In genomic region chr4:98663226-98664006, GRCh38 we compare ENCODE assay signal across 1 cellular context.
TF ChIP-seq lines count a peak whose summit lies in the region.

No MANE protein-coding gene starts in this region.

TF ChIP-seq in GM12878, 131 proteins besides CTCF, POLR2A, EP300 and RAD21 (continued from another document and continues in another):
- TF ChIP-seq ZNF592 (IDR thresholded peaks at IDR 0.05) (no peak), BCL11A (IDR thresholded peaks at IDR 0.05; ENCODE audit: low read depth, low read length) (peak; percentile 52), IKZF1 (conservative IDR thresholded peaks at IDR 0.05) (peak; percentile 96), CEBPZ (IDR thresholded peaks at IDR 0.05; ENCODE audit: low read depth, low read length) (no peak), POU2F2 (IDR thresholded peaks at IDR 0.05; ENCODE audit: borderline replicate concordance, low read depth, low read length) (peak; percentile 41; the same call in 1 of the 3 replicates), SMARCA5 (IDR thresholded peaks at IDR 0.05) (no peak), MEF2A (IDR thresholded peaks at IDR 0.05; ENCODE audit: insufficient read depth, low read depth, low read length) (0 out of 2 replicates have a peak, but pooled peaks have one; percentile 66), PKNOX1 (IDR thresholded peaks at IDR 0.05) (peak; percentile 49), PAX5 (IDR thresholded peaks at IDR 0.05; ENCODE audit: borderline replicate concordance, low read depth, low read length) (peak; percentile 62; the same call in 1 of the 2 replicates), KLF5 (IDR thresholded peaks at IDR 0.05; ENCODE audit: partially characterized antibody) (no peak), EED (IDR thresholded peaks at IDR 0.05; ENCODE audit: low read depth) (peak; percentile 79; the same call in 1 of the 2 replicates), TCF3 (IDR thresholded peaks at IDR 0.05; ENCODE audit: borderline replicate concordance, insufficient read depth, low read depth, low read length) (no peak), ESRRA (IDR thresholded peaks at IDR 0.05; ENCODE audit: low read length) (no peak), CREM (IDR thresholded peaks at IDR 0.05; ENCODE audit: low read depth) (peak; percentile 39; the same call in 1 of the 2 replicates), RBBP5 (conservative IDR thresholded peaks at IDR 0.05) (no peak), E2F4 (IDR thresholded peaks at IDR 0.05; ENCODE audit: low read depth, low read length) (no peak), NFXL1 (IDR thresholded peaks at IDR 0.05; ENCODE audit: borderline replicate concordance) (no peak), GABPA (IDR thresholded peaks at IDR 0.05; ENCODE audit: low read depth) (peak; percentile 68), KAT2A (conservative IDR thresholded peaks at IDR 0.05; ENCODE audit: control insufficient read depth, low read depth, low read length) (no peak), ZNF217 (IDR thresholded peaks at IDR 0.05) (peak; percentile 80), ATF7 (IDR thresholded peaks at IDR 0.05; ENCODE audit: low read depth) (peak; percentile 82), CBFB (IDR thresholded peaks at IDR 0.05; ENCODE audit: low read depth) (peak; percentile 64), MTA2 (IDR thresholded peaks at IDR 0.05; ENCODE audit: low read depth) (peak; percentile 91), ZNF687 (IDR thresholded peaks at IDR 0.05) (peak; percentile 75; the same call in 1 of the 2 replicates), GATAD2B (conservative IDR thresholded peaks at IDR 0.05; ENCODE audit: low read depth) (peak; percentile 58; the same call in 1 of the 2 replicates), IKZF2 (IDR thresholded peaks at IDR 0.05) (peak; percentile 97 to 98), SPI1 (IDR thresholded peaks at IDR 0.05; ENCODE audit: borderline replicate concordance, insufficient read depth, low read depth, low read length) (peak; percentile 44), EGR1 (IDR thresholded peaks at IDR 0.05; ENCODE audit: borderline replicate concordance in 1 of 2, low read depth in 2 of 2, low read length in 2 of 2) (peak in 1 of 2 experiments; percentile 29; a peak in 1 of 3 replicates), JUNB (IDR thresholded peaks at IDR 0.05) (peak; percentile 76), SMC3 (IDR thresholded peaks at IDR 0.05; ENCODE audit: borderline replicate concordance, low read length) (0 out of 2 replicates have a peak, but pooled peaks have one; percentile 6), ZNF207 (IDR thresholded peaks at IDR 0.05; ENCODE audit: borderline replicate concordance) (peak; percentile 39; the same call in 1 of the 2 replicates)
- TF ChIP-seq, protein P1, sequence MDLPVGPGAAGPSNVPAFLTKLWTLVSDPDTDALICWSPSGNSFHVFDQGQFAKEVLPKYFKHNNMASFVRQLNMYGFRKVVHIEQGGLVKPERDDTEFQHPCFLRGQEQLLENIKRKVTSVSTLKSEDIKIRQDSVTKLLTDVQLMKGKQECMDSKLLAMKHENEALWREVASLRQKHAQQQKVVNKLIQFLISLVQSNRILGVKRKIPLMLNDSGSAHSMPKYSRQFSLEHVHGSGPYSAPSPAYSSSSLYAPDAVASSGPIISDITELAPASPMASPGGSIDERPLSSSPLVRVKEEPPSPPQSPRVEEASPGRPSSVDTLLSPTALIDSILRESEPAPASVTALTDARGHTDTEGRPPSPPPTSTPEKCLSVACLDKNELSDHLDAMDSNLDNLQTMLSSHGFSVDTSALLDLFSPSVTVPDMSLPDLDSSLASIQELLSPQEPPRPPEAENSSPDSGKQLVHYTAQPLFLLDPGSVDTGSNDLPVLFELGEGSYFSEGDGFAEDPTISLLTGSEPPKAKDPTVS (IDR thresholded peaks at IDR 0.05; ENCODE audit: low read depth, low read length) = no peak
- TF ChIP-seq, protein P2, sequence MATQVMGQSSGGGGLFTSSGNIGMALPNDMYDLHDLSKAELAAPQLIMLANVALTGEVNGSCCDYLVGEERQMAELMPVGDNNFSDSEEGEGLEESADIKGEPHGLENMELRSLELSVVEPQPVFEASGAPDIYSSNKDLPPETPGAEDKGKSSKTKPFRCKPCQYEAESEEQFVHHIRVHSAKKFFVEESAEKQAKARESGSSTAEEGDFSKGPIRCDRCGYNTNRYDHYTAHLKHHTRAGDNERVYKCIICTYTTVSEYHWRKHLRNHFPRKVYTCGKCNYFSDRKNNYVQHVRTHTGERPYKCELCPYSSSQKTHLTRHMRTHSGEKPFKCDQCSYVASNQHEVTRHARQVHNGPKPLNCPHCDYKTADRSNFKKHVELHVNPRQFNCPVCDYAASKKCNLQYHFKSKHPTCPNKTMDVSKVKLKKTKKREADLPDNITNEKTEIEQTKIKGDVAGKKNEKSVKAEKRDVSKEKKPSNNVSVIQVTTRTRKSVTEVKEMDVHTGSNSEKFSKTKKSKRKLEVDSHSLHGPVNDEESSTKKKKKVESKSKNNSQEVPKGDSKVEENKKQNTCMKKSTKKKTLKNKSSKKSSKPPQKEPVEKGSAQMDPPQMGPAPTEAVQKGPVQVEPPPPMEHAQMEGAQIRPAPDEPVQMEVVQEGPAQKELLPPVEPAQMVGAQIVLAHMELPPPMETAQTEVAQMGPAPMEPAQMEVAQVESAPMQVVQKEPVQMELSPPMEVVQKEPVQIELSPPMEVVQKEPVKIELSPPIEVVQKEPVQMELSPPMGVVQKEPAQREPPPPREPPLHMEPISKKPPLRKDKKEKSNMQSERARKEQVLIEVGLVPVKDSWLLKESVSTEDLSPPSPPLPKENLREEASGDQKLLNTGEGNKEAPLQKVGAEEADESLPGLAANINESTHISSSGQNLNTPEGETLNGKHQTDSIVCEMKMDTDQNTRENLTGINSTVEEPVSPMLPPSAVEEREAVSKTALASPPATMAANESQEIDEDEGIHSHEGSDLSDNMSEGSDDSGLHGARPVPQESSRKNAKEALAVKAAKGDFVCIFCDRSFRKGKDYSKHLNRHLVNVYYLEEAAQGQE (IDR thresholded peaks at IDR 0.05; ENCODE audit: low read depth, low read length) = 0 out of 2 replicates have a peak, but pooled peaks have one; percentile 10
- TF ChIP-seq, protein P3, sequence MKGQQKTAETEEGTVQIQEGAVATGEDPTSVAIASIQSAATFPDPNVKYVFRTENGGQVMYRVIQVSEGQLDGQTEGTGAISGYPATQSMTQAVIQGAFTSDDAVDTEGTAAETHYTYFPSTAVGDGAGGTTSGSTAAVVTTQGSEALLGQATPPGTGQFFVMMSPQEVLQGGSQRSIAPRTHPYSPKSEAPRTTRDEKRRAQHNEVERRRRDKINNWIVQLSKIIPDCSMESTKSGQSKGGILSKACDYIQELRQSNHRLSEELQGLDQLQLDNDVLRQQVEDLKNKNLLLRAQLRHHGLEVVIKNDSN (IDR thresholded peaks at IDR 0.05; ENCODE audit: borderline replicate concordance, extremely low read length, insufficient read depth, low read depth, low read length) = no peak
- TF ChIP-seq, protein P4, sequence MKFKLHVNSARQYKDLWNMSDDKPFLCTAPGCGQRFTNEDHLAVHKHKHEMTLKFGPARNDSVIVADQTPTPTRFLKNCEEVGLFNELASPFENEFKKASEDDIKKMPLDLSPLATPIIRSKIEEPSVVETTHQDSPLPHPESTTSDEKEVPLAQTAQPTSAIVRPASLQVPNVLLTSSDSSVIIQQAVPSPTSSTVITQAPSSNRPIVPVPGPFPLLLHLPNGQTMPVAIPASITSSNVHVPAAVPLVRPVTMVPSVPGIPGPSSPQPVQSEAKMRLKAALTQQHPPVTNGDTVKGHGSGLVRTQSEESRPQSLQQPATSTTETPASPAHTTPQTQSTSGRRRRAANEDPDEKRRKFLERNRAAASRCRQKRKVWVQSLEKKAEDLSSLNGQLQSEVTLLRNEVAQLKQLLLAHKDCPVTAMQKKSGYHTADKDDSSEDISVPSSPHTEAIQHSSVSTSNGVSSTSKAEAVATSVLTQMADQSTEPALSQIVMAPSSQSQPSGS (IDR thresholded peaks at IDR 0.05; ENCODE audit: low read length) = peak; percentile 90
